ENCODE assay signal across 1 cellular context in genomic region chrX:123173833-123174232, GRCh38.
TF ChIP-seq lines count a peak whose summit lies in the region.

No MANE protein-coding gene starts in this region.

TF ChIP-seq in Ishikawa, 13 proteins besides CTCF, POLR2A, EP300 and RAD21 (continued from another document):
- TF ChIP-seq REST (IDR thresholded peaks at IDR 0.05; ENCODE audit: low read depth) = no peak
- TF ChIP-seq NFIC (IDR thresholded peaks at IDR 0.05) = no peak
- TF ChIP-seq ZBTB7A (IDR thresholded peaks at IDR 0.05; ENCODE audit: low read depth) = no peak
- no peak for TF ChIP-seq CEBPB (IDR thresholded peaks at IDR 0.05)
- no peak for TF ChIP-seq EGR1 (IDR thresholded peaks at IDR 0.05)
- no peak for TF ChIP-seq FOXM1 (IDR thresholded peaks at IDR 0.05; ENCODE audit: borderline replicate concordance, low read depth)
- no peak for TF ChIP-seq TEAD4 (IDR thresholded peaks at IDR 0.05)
- TF ChIP-seq, protein P1, sequence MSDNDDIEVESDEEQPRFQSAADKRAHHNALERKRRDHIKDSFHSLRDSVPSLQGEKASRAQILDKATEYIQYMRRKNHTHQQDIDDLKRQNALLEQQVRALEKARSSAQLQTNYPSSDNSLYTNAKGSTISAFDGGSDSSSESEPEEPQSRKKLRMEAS (IDR thresholded peaks at IDR 0.05) = no peak
- TF ChIP-seq TCF12 (IDR thresholded peaks at IDR 0.05; ENCODE audit: low read depth) = no peak
- TF ChIP-seq USF1 (IDR thresholded peaks at IDR 0.05) = no peak
- TF ChIP-seq CREB1 (IDR thresholded peaks at IDR 0.05; ENCODE audit: low read depth) = no peak
